In the genomic region with DNA sequence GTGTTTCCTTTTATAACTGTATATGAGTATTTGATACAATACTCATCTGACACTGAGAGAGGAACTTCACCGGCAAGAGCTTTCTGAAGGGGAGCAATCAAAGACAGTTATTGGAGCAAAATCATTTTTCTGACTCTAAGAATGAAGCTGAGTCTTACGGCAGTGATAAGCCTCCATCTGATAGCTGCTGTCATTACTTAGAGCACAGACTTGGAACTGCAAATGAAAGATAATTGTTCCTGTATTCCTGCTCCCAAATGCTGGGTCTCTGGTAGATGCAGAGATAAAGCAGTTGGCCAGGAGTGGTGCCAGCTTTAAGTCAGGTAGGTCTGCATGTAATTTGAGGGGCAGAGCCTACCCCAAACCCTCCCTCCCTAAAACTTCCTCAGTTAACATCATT, we compare ENCODE assay signal across 1 cellular context.
TF ChIP-seq lines count a peak whose summit lies in the region.

No MANE protein-coding gene starts in this region.

TF ChIP-seq in H1, 55 proteins besides CTCF, POLR2A, EP300 and RAD21 (continued from another document):
- TF ChIP-seq, protein P1, sequence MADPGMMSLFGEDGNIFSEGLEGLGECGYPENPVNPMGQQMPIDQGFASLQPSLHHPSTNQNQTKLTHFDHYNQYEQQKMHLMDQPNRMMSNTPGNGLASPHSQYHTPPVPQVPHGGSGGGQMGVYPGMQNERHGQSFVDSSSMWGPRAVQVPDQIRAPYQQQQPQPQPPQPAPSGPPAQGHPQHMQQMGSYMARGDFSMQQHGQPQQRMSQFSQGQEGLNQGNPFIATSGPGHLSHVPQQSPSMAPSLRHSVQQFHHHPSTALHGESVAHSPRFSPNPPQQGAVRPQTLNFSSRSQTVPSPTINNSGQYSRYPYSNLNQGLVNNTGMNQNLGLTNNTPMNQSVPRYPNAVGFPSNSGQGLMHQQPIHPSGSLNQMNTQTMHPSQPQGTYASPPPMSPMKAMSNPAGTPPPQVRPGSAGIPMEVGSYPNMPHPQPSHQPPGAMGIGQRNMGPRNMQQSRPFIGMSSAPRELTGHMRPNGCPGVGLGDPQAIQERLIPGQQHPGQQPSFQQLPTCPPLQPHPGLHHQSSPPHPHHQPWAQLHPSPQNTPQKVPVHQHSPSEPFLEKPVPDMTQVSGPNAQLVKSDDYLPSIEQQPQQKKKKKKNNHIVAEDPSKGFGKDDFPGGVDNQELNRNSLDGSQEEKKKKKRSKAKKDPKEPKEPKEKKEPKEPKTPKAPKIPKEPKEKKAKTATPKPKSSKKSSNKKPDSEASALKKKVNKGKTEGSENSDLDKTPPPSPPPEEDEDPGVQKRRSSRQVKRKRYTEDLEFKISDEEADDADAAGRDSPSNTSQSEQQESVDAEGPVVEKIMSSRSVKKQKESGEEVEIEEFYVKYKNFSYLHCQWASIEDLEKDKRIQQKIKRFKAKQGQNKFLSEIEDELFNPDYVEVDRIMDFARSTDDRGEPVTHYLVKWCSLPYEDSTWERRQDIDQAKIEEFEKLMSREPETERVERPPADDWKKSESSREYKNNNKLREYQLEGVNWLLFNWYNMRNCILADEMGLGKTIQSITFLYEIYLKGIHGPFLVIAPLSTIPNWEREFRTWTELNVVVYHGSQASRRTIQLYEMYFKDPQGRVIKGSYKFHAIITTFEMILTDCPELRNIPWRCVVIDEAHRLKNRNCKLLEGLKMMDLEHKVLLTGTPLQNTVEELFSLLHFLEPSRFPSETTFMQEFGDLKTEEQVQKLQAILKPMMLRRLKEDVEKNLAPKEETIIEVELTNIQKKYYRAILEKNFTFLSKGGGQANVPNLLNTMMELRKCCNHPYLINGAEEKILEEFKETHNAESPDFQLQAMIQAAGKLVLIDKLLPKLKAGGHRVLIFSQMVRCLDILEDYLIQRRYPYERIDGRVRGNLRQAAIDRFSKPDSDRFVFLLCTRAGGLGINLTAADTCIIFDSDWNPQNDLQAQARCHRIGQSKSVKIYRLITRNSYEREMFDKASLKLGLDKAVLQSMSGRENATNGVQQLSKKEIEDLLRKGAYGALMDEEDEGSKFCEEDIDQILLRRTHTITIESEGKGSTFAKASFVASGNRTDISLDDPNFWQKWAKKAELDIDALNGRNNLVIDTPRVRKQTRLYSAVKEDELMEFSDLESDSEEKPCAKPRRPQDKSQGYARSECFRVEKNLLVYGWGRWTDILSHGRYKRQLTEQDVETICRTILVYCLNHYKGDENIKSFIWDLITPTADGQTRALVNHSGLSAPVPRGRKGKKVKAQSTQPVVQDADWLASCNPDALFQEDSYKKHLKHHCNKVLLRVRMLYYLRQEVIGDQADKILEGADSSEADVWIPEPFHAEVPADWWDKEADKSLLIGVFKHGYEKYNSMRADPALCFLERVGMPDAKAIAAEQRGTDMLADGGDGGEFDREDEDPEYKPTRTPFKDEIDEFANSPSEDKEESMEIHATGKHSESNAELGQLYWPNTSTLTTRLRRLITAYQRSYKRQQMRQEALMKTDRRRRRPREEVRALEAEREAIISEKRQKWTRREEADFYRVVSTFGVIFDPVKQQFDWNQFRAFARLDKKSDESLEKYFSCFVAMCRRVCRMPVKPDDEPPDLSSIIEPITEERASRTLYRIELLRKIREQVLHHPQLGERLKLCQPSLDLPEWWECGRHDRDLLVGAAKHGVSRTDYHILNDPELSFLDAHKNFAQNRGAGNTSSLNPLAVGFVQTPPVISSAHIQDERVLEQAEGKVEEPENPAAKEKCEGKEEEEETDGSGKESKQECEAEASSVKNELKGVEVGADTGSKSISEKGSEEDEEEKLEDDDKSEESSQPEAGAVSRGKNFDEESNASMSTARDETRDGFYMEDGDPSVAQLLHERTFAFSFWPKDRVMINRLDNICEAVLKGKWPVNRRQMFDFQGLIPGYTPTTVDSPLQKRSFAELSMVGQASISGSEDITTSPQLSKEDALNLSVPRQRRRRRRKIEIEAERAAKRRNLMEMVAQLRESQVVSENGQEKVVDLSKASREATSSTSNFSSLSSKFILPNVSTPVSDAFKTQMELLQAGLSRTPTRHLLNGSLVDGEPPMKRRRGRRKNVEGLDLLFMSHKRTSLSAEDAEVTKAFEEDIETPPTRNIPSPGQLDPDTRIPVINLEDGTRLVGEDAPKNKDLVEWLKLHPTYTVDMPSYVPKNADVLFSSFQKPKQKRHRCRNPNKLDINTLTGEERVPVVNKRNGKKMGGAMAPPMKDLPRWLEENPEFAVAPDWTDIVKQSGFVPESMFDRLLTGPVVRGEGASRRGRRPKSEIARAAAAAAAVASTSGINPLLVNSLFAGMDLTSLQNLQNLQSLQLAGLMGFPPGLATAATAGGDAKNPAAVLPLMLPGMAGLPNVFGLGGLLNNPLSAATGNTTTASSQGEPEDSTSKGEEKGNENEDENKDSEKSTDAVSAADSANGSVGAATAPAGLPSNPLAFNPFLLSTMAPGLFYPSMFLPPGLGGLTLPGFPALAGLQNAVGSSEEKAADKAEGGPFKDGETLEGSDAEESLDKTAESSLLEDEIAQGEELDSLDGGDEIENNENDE (IDR thresholded peaks at IDR 0.05; ENCODE audit: insufficient replicate concordance, low read length): no peak
- TF ChIP-seq EZH2 (IDR thresholded peaks at IDR 0.05; ENCODE audit: low read depth, low read length, severe bottlenecking): no peak
- TF ChIP-seq TCF12 (IDR thresholded peaks at IDR 0.05; ENCODE audit: low read depth, low read length): no peak
- no peak for TF ChIP-seq ASH2L (IDR thresholded peaks at IDR 0.05; ENCODE audit: low read length)
- TF ChIP-seq GTF2F1 (IDR thresholded peaks at IDR 0.05; ENCODE audit: borderline replicate concordance, low read depth, low read length): no peak
- TF ChIP-seq SIX5 (IDR thresholded peaks at IDR 0.05; ENCODE audit: low read depth, low read length): no peak
- TF ChIP-seq SRF (IDR thresholded peaks at IDR 0.05; ENCODE audit: low read depth, low read length): no peak
- TF ChIP-seq CREB1 (IDR thresholded peaks at IDR 0.05): no peak
- no peak for TF ChIP-seq BCL11A (IDR thresholded peaks at IDR 0.05; ENCODE audit: low read depth in 2 of 2, low read length in 2 of 2)
